ENCODE assay signal across 17 cellular contexts in the genomic region with DNA sequence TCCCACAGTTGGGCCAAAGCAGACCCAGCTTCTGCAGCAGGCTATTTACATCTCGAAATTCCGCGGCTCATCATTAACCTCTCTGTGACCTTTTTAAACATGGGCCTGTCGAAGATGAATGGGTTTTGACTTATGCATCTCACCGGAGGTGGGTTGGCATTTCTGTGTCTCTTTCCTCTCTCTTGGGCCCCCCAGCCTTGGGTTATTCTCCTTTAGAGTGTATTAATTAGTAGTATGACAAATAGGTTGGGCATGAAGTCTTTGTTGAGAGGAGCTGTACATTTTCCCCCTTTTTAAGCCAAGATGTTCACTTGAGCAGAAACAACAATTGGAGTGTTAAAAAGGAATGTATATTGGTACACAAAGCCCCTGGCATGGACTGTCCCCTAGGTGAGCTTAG.
"Had no signal": no experiment of that assay in that cellular context is flagged by ENCODE, and none has a peak within 500 bp of the region (broad histone marks: within the 10 kb centered on the region; RNA-seq: fewer than 3 reads in every experiment).

No MANE protein-coding gene starts in this region.

- H3K9me3 ChIP-seq: gastrocnemius medialis, left lung, right atrium auricular region, testis had no signal

- H3K4me1 Mint-ChIP-seq: central memory CD8-positive, alpha-beta T cell had no signal

- H3K27me3 Mint-ChIP-seq: activated CD8-positive, alpha-beta T cell treated with anti-CD3 and anti-CD28 coated beads for 36 hours had no signal

- H3K36me3 ChIP-seq: gastrocnemius medialis had no signal

- ATAC-seq: activated CD8-positive, alpha-beta T cell treated with anti-CD3 and anti-CD28 coated beads for 36 hours; gastrocnemius medialis; left lung; stimulated activated memory B cell treated with anti-CD40 and anti-IgM and Interleukin-4, amounts not matched to agents 10 μg/mL and 1 μg/mL and 100 μg/mL, for 72 hours had no signal

- H3K9me3 Mint-ChIP-seq: activated CD8-positive, alpha-beta T cell treated with anti-CD3 and anti-CD28 coated beads for 36 hours; activated T-helper 1 cell treated with anti-CD3 and anti-CD28 coated beads, Interleukin-12 subunit alpha, Interleukin-12 subunit beta, Interleukin-2, Interleukin-4 antibody, amounts not matched to agents 30 ng/mL and 10 ng/mL and 1 ng/mL, durations not matched to agents 14 hours and 24 hours and 36 hours; central memory CD8-positive, alpha-beta T cell; memory B cell; stimulated activated memory B cell treated with anti-CD40 and anti-IgM and Interleukin-4, amounts not matched to agents 10 μg/mL and 1 μg/mL and 100 μg/mL, for 72 hours had no signal

- DNase-seq: activated CD4-positive, alpha-beta T cell treated with anti-CD3 and anti-CD28 coated beads for 4 hours; activated CD8-positive, alpha-beta memory T cell treated with anti-CD3 and anti-CD28 coated beads, Interleukin-2, amount 50 U/mL, for 48 hours; activated CD8-positive, alpha-beta T cell treated with anti-CD3 and anti-CD28 coated beads for 36 hours; activated naive CD4-positive, alpha-beta T cell; cortex of kidney; effector CD8-positive, alpha-beta T cell; gastrocnemius medialis; left lung; T-helper 9 cell; testis; WERI-Rb-1 had no signal

- H3K27me3 ChIP-seq: gastrocnemius medialis, left lung, right atrium auricular region, testis had no signal

- H3K36me3 Mint-ChIP-seq: memory B cell; stimulated activated memory B cell treated with anti-CD40 and anti-IgM and Interleukin-4, amounts not matched to agents 10 μg/mL and 1 μg/mL and 100 μg/mL, for 72 hours had no signal

- H3K4me3 Mint-ChIP-seq: activated CD8-positive, alpha-beta T cell treated with anti-CD3 and anti-CD28 coated beads for 36 hours; activated T-helper 1 cell treated with anti-CD3 and anti-CD28 coated beads, Interleukin-12 subunit alpha, Interleukin-12 subunit beta, Interleukin-2, Interleukin-4 antibody, amounts not matched to agents 30 ng/mL and 10 ng/mL and 1 ng/mL, durations not matched to agents 14 hours and 24 hours and 36 hours; central memory CD8-positive, alpha-beta T cell; memory B cell; stimulated activated memory B cell treated with anti-CD40 and anti-IgM and Interleukin-4, amounts not matched to agents 10 μg/mL and 1 μg/mL and 100 μg/mL, for 72 hours had no signal

- H3K27ac ChIP-seq: epithelial cell of prostate, gastrocnemius medialis, left lung, right atrium auricular region, testis, WERI-Rb-1 had no signal

- H3K4me3 ChIP-seq: gastrocnemius medialis, left lung, right atrium auricular region, testis had no signal

- H3K27ac Mint-ChIP-seq: activated CD8-positive, alpha-beta T cell treated with anti-CD3 and anti-CD28 coated beads for 36 hours; activated T-helper 1 cell treated with anti-CD3 and anti-CD28 coated beads, Interleukin-12 subunit alpha, Interleukin-12 subunit beta, Interleukin-2, Interleukin-4 antibody, amounts not matched to agents 30 ng/mL and 10 ng/mL and 1 ng/mL, durations not matched to agents 14 hours and 24 hours and 36 hours; memory B cell; stimulated activated memory B cell treated with anti-CD40 and anti-IgM and Interleukin-4, amounts not matched to agents 10 μg/mL and 1 μg/mL and 100 μg/mL, for 72 hours had no signal
